Comparison of ENCODE assay signal across 36 cellular contexts in the genomic region with DNA sequence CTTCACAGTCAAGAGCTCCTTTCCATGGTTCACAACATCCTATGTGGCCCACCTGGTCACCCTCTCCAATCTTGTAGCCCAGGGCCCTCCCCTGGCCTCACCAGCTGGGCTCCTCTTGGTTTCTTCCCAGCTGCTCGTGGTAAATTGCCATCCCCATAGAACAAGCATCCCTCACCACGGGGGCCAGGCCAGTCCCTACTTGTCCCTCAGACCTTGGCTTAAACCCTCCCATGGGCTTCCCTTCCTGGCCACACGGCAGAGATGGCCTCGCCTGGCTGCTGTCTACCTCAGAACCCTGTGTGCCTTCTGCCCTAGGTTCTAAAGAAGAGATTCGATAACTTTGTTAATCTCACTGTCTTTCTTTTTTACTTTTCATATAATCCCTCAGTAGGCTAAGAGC.
"Had no signal": no experiment of that assay in that cellular context is flagged by ENCODE, and none has a peak within 500 bp of the region (broad histone marks: within the 10 kb centered on the region; RNA-seq: fewer than 3 reads in every experiment).

No MANE protein-coding gene starts in this region.

- H3K9me3 Mint-ChIP-seq: activated CD4-positive, alpha-beta memory T cell treated with anti-CD3 and anti-CD28 coated beads for 36 hours; activated CD4-positive, alpha-beta T cell treated with anti-CD3 and anti-CD28 coated beads, Interleukin-2, amount 10 ng/mL, durations not matched to agents 24 days and 14 days; activated naive CD4-positive, alpha-beta T cell treated with anti-CD3 and anti-CD28 coated beads for 36 hours; activated naive CD4-positive, alpha-beta T cell treated with anti-CD3 and anti-CD28 coated beads, Interleukin-2, amount 50 U/mL, for 24 hours; activated naive CD8-positive, alpha-beta T cell treated with anti-CD3 and anti-CD28 coated beads for 36 hours; activated naive CD8-positive, alpha-beta T cell treated with anti-CD3 and anti-CD28 coated beads, Interleukin-2, amount 50 U/mL, for 24 hours; activated T-helper 1 cell treated with anti-CD3 and anti-CD28 coated beads, Interleukin-12 subunit alpha, Interleukin-12 subunit beta, Interleukin-2, Interleukin-4 antibody, amounts not matched to agents 30 ng/mL and 10 ng/mL and 1 ng/mL, durations not matched to agents 14 hours and 24 hours and 36 hours; activated T-helper 2 cell treated with anti-CD3 and anti-CD28 coated beads, Interferon-gamma antibody, Interleukin-2, Interleukin-4, amounts not matched to agents 10 μg/mL and 5 μg/mL and 100 μg/mL, durations not matched to agents 14 hours and 24 hours and 36 hours; effector memory CD8-positive, alpha-beta T cell; T-helper 2 cell treated with Interferon-gamma antibody and Interleukin-4, amounts not matched to agents 5 μg/mL and 100 μg/mL, for 36 hours had no signal

- H3K36me3 Mint-ChIP-seq: activated CD4-positive, alpha-beta memory T cell treated with anti-CD3 and anti-CD28 coated beads for 36 hours; activated CD8-positive, alpha-beta memory T cell treated with anti-CD3 and anti-CD28 coated beads, Interleukin-2, amount 10 ng/mL, durations not matched to agents 7 days and 5 days; activated naive CD4-positive, alpha-beta T cell treated with anti-CD3 and anti-CD28 coated beads, Interleukin-2, amount 50 U/mL, for 24 hours; activated naive CD8-positive, alpha-beta T cell treated with anti-CD3 and anti-CD28 coated beads for 36 hours; brain had no signal

- H3K4me3 Mint-ChIP-seq: activated CD4-positive, alpha-beta memory T cell treated with anti-CD3 and anti-CD28 coated beads for 36 hours; activated CD4-positive, alpha-beta T cell treated with anti-CD3 and anti-CD28 coated beads for 36 hours; activated CD4-positive, alpha-beta T cell treated with anti-CD3 and anti-CD28 coated beads, Interleukin-2, amount 10 ng/mL, durations not matched to agents 24 days and 14 days; activated CD8-positive, alpha-beta memory T cell treated with anti-CD3 and anti-CD28 coated beads, Interleukin-2, amount 10 ng/mL, durations not matched to agents 7 days and 5 days; activated CD8-positive, alpha-beta T cell treated with anti-CD3 and anti-CD28 coated beads, Interleukin-2, amount 10 ng/mL, durations not matched to agents 7 days and 5 days; activated naive CD4-positive, alpha-beta T cell treated with anti-CD3 and anti-CD28 coated beads for 36 hours; activated naive CD4-positive, alpha-beta T cell treated with anti-CD3 and anti-CD28 coated beads, Interleukin-2, amount 50 U/mL, for 24 hours; activated naive CD8-positive, alpha-beta T cell treated with anti-CD3 and anti-CD28 coated beads for 36 hours; activated naive CD8-positive, alpha-beta T cell treated with anti-CD3 and anti-CD28 coated beads, Interleukin-2, amount 50 U/mL, for 24 hours; activated T-helper 1 cell treated with anti-CD3 and anti-CD28 coated beads, Interleukin-12 subunit alpha, Interleukin-12 subunit beta, Interleukin-2, Interleukin-4 antibody, amounts not matched to agents 30 ng/mL and 10 ng/mL and 1 ng/mL, durations not matched to agents 14 hours and 24 hours and 36 hours; brain; effector memory CD8-positive, alpha-beta T cell; T-helper 17 cell; T-helper 2 cell treated with Interferon-gamma antibody and Interleukin-4, amounts not matched to agents 5 μg/mL and 100 μg/mL, for 36 hours had no signal

- H3K4me1 Mint-ChIP-seq: activated CD4-positive, alpha-beta T cell treated with anti-CD3 and anti-CD28 coated beads for 36 hours; activated CD4-positive, alpha-beta T cell treated with anti-CD3 and anti-CD28 coated beads, Interleukin-2, amount 10 ng/mL, durations not matched to agents 24 days and 14 days; activated CD8-positive, alpha-beta memory T cell treated with anti-CD3 and anti-CD28 coated beads, Interleukin-2, amount 10 ng/mL, durations not matched to agents 7 days and 5 days; activated naive CD4-positive, alpha-beta T cell treated with anti-CD3 and anti-CD28 coated beads, Interleukin-2, amount 50 U/mL, for 24 hours; activated naive CD8-positive, alpha-beta T cell treated with anti-CD3 and anti-CD28 coated beads for 36 hours; activated naive CD8-positive, alpha-beta T cell treated with anti-CD3 and anti-CD28 coated beads, Interleukin-2, amount 50 U/mL, for 24 hours; T-helper 17 cell had no signal

- ATAC-seq: activated CD4-positive, alpha-beta T cell treated with anti-CD3 and anti-CD28 coated beads for 36 hours; activated CD8-positive, alpha-beta memory T cell treated with anti-CD3 and anti-CD28 coated beads, Interleukin-2, amount 10 ng/mL, durations not matched to agents 7 days and 5 days; activated CD8-positive, alpha-beta T cell treated with anti-CD3 and anti-CD28 coated beads, Interleukin-2, amount 10 ng/mL, durations not matched to agents 7 days and 5 days; activated naive CD8-positive, alpha-beta T cell treated with anti-CD3 and anti-CD28 coated beads, Interleukin-2, amount 50 U/mL, for 24 hours; effector memory CD8-positive, alpha-beta T cell; gastroesophageal sphincter; T-helper 17 cell had no signal

- H3K27me3 Mint-ChIP-seq: activated CD4-positive, alpha-beta memory T cell treated with anti-CD3 and anti-CD28 coated beads for 36 hours; activated CD8-positive, alpha-beta memory T cell treated with anti-CD3 and anti-CD28 coated beads, Interleukin-2, amount 10 ng/mL, durations not matched to agents 7 days and 5 days; T-helper 17 cell had no signal

- H3K9me3 ChIP-seq: adrenal gland, ascending aorta, breast epithelium, esophagus squamous epithelium, gastroesophageal sphincter had no signal

- H3K4me1 ChIP-seq: adrenal gland, ascending aorta, breast epithelium, esophagus squamous epithelium, gastroesophageal sphincter had no signal

- H3K27me3 ChIP-seq: ascending aorta, cardiac muscle cell had no signal

- DNase-seq: activated CD4-positive, alpha-beta memory T cell treated with anti-CD3 and anti-CD28 coated beads for 36 hours; activated CD4-positive, alpha-beta T cell treated with anti-CD3 and anti-CD28 coated beads for 36 hours; activated CD4-positive, alpha-beta T cell treated with anti-CD3 and anti-CD28 coated beads, Interleukin-2, amount 10 ng/mL, durations not matched to agents 24 days and 14 days; activated CD4-positive, CD25-positive, alpha-beta regulatory T cell; activated CD4-positive, CD25-positive, alpha-beta regulatory T cell treated with anti-CD3 and anti-CD28 coated beads, Interleukin-2, amount 50 U/mL, for 72 hours; activated CD8-positive, alpha-beta memory T cell treated with anti-CD3 and anti-CD28 coated beads, Interleukin-2, amount 10 ng/mL, durations not matched to agents 7 days and 5 days; activated CD8-positive, alpha-beta memory T cell treated with anti-CD3 and anti-CD28 coated beads, Interleukin-2, amount 50 U/mL, for 4 hours; activated CD8-positive, alpha-beta T cell treated with anti-CD3 and anti-CD28 coated beads, Interleukin-2, amount 10 ng/mL, durations not matched to agents 7 days and 5 days; activated effector memory CD4-positive, alpha-beta T cell treated with anti-CD3 and anti-CD28 coated beads, Interleukin-2, amount 50 U/mL, for 16 hours; activated naive CD4-positive, alpha-beta T cell treated with anti-CD3 and anti-CD28 coated beads for 36 hours; activated naive CD8-positive, alpha-beta T cell treated with anti-CD3 and anti-CD28 coated beads for 36 hours; activated naive CD8-positive, alpha-beta T cell treated with anti-CD3 and anti-CD28 coated beads, Interleukin-2, amount 50 U/mL, for 24 hours; activated T-cell treated with anti-CD3 and anti-CD28 coated beads, Interleukin-2, amount 50 U/mL, for 1 hour; activated T-cell treated with anti-CD3 and anti-CD28 coated beads, Interleukin-2, amount 50 U/mL, for 48 hours; adrenal gland; amygdala; central memory CD4-positive, alpha-beta T cell; cerebellar nuclear complex; cortex of kidney; dermis blood vessel endothelial cell; effector CD4-positive, alpha-beta T cell; effector memory CD8-positive, alpha-beta T cell; esophagus squamous epithelium; foreskin melanocyte; T-helper 1 cell; T-helper 17 cell; T1000 had no signal

- H3K36me3 ChIP-seq: adrenal gland, ascending aorta, breast epithelium, cardiac muscle cell, esophagus squamous epithelium, gastroesophageal sphincter had no signal

- H3K4me3 ChIP-seq: adrenal gland, ascending aorta, breast epithelium, cardiac muscle cell, esophagus squamous epithelium, gastroesophageal sphincter had no signal

- H3K27ac Mint-ChIP-seq: activated CD4-positive, alpha-beta memory T cell treated with anti-CD3 and anti-CD28 coated beads for 36 hours; activated CD4-positive, alpha-beta T cell treated with anti-CD3 and anti-CD28 coated beads for 36 hours; activated CD4-positive, alpha-beta T cell treated with anti-CD3 and anti-CD28 coated beads, Interleukin-2, amount 10 ng/mL, durations not matched to agents 24 days and 14 days; activated CD8-positive, alpha-beta memory T cell treated with anti-CD3 and anti-CD28 coated beads, Interleukin-2, amount 10 ng/mL, durations not matched to agents 7 days and 5 days; activated CD8-positive, alpha-beta T cell treated with anti-CD3 and anti-CD28 coated beads, Interleukin-2, amount 10 ng/mL, durations not matched to agents 7 days and 5 days; activated naive CD4-positive, alpha-beta T cell treated with anti-CD3 and anti-CD28 coated beads for 36 hours; activated naive CD4-positive, alpha-beta T cell treated with anti-CD3 and anti-CD28 coated beads, Interleukin-2, amount 50 U/mL, for 24 hours; activated naive CD8-positive, alpha-beta T cell treated with anti-CD3 and anti-CD28 coated beads for 36 hours; activated naive CD8-positive, alpha-beta T cell treated with anti-CD3 and anti-CD28 coated beads, Interleukin-2, amount 50 U/mL, for 24 hours; activated T-helper 1 cell treated with anti-CD3 and anti-CD28 coated beads, Interleukin-12 subunit alpha, Interleukin-12 subunit beta, Interleukin-2, Interleukin-4 antibody, amounts not matched to agents 30 ng/mL and 10 ng/mL and 1 ng/mL, durations not matched to agents 14 hours and 24 hours and 36 hours; activated T-helper 2 cell treated with anti-CD3 and anti-CD28 coated beads, Interferon-gamma antibody, Interleukin-2, Interleukin-4, amounts not matched to agents 10 μg/mL and 5 μg/mL and 100 μg/mL, durations not matched to agents 14 hours and 24 hours and 36 hours; brain; effector memory CD8-positive, alpha-beta T cell; T-helper 17 cell; T-helper 2 cell treated with Interferon-gamma antibody and Interleukin-4, amounts not matched to agents 5 μg/mL and 100 μg/mL, for 36 hours had no signal
